In the genomic region with DNA sequence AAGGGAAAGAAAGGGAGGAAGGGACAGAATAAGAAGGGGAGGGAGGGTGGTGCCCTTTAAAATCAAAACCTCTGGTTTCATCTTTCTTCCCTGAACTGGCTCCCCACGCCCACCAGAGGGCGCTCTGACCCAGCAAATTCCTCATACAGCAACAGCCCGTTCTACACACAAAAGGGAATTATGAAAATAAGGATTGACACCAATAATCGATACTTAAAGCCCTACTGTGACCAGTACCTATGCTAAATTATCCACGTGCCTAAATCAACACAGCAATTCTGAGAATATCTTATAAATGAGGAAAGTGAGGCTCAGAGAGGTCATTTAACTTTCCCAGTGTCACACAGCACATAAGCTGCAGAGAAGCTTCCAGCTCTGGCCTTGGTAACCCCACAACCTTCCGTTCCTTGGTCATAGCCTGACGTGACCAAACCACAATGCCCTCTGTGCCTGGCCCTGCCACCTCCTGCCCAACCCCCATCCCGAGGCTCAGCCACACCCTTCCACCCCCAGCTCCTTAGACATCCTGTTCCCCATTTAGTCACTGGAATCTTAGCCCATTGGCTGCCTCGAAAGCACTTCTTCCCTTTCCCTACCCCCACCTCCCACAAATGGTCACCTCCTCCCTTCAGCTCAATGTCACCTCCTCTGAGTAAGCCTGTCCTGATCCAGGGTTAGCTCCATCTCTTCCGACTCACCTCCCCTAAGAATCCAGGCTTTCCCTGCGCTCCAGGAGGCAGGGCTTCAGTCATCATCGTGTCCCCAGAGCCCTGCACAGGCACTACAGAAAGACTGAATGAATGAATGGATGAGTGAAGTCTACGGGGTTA, we compare ENCODE assay signal across 8 cellular contexts. TPM values are rescaled to one million over a fixed set of nuclear protein-coding genes. Genes with fewer than 3 reads are reported as not detected.
DNase-seq lines count a peak whose midpoint lies in the region; ATAC-seq, FAIRE-seq and TF ChIP-seq lines count a peak whose summit lies in the region.

No MANE protein-coding gene starts in this region.

- CTCF ChIA-PET in AG04449 (lab: Yijun Ruan, JAX): interaction anchor here (0.7 to 16.5 kb wide), 33 partner anchors 13 to 311 kb away, joined by 3 to 373 read pairs (median 4); partner anchors contain the start of genes CALM3 and DACT3

- peaks cover 4% of the 10 kb centered on the region for H3K36me3 Mint-ChIP-seq in activated CD4-positive, alpha-beta T cell treated with anti-CD3 and anti-CD28 coated beads, Interleukin-2, amount 10 ng/mL, durations not matched to agents 24 days and 14 days (ENCODE audit: low read depth)
- H3K36me3 Mint-ChIP-seq in stimulated activated memory B cell treated with anti-CD40 and anti-IgM and Interleukin-4, amounts not matched to agents 10 μg/mL and 1 μg/mL and 100 μg/mL, for 72 hours: no peaks in the 10 kb centered on the region

- DNase-seq in AG04449 (ENCODE audit: low read depth, low spot score) (peak; percentile 3), GM18507 (ENCODE audit: extremely low spot score, insufficient read length, low read depth) (peak; percentile 50), NCI-H345 (lab: John Stamatoyannopoulos, UW) (peak; percentile 60), coronary artery (ENCODE audit: low spot score) (peak; percentile 72), lower lobe of right lung (peak; percentile 86)
- peak; percentile 92 for DNase-seq in activated CD4-positive, alpha-beta T cell treated with anti-CD3 and anti-CD28 coated beads, Interleukin-2, amount 10 ng/mL, durations not matched to agents 24 days and 14 days
- peak; percentile 36 to 40 for DNase-seq in stimulated activated CD8-positive, alpha-beta memory T cell treated with anti-CD3 and anti-CD28 coated beads, Interleukin-15, amount 100 ng/mL, for 4 hours (ENCODE audit: low read depth in 2 of 2)

- POLR2A ChIA-PET in AG04449 (lab: Yijun Ruan, JAX): no interaction called here

- peak; percentile 88 for FAIRE-seq in GM18507 (lab: Jason Lieb, UNC)

- peak overlapping the region; percentile 8 for H3K4me3 Mint-ChIP-seq in activated CD4-positive, alpha-beta T cell treated with anti-CD3 and anti-CD28 coated beads, Interleukin-2, amount 10 ng/mL, durations not matched to agents 24 days and 14 days
- H3K4me3 Mint-ChIP-seq in stimulated activated memory B cell treated with anti-CD40 and anti-IgM and Interleukin-4, amounts not matched to agents 10 μg/mL and 1 μg/mL and 100 μg/mL, for 72 hours: no peak overlapping the region

- no peaks in the 10 kb centered on the region for H3K9me3 ChIP-seq in lower lobe of right lung

- peaks cover 15% of the 10 kb centered on the region for H3K4me1 ChIP-seq in lower lobe of right lung

- H3K27ac Mint-ChIP-seq in activated CD4-positive, alpha-beta T cell treated with anti-CD3 and anti-CD28 coated beads, Interleukin-2, amount 10 ng/mL, durations not matched to agents 24 days and 14 days: peak overlapping the region; percentile 39
- no peak overlapping the region for H3K27ac Mint-ChIP-seq in stimulated activated memory B cell treated with anti-CD40 and anti-IgM and Interleukin-4, amounts not matched to agents 10 μg/mL and 1 μg/mL and 100 μg/mL, for 72 hours

- intact Hi-C loops in activated CD4-positive, alpha-beta T cell treated with anti-CD3 and anti-CD28 coated beads, Interleukin-2, amount 10 ng/mL, durations not matched to agents 24 days and 14 days (cut with micrococcal nuclease): loop anchor here (1.0 to 5.0 kb wide), 4 partner anchors 12 to 223 kb away; partner anchors contain the start of gene CALM3
- intact Hi-C loops in lower lobe of right lung (cut with DNase I): no loop called here

- peaks cover 9% of the 10 kb centered on the region for H3K27me3 ChIP-seq in lower lobe of right lung (ENCODE audit: low read depth)

- peaks cover 8% of the 10 kb centered on the region for H3K9me3 Mint-ChIP-seq in activated CD4-positive, alpha-beta T cell treated with anti-CD3 and anti-CD28 coated beads, Interleukin-2, amount 10 ng/mL, durations not matched to agents 24 days and 14 days
- H3K9me3 Mint-ChIP-seq in stimulated activated memory B cell treated with anti-CD40 and anti-IgM and Interleukin-4, amounts not matched to agents 10 μg/mL and 1 μg/mL and 100 μg/mL, for 72 hours: peaks cover 5% of the 10 kb centered on the region

- H3K4me3 ChIP-seq in AG04449 (ENCODE audit: low read depth, low read length) (no peak overlapping the region; the same call in 1 of the 2 replicates), coronary artery (peak overlapping the region; percentile 30), lower lobe of right lung (no peak overlapping the region)

- peak; percentile 87 to 93 for ATAC-seq in lower lobe of right lung
- ATAC-seq in stimulated activated memory B cell treated with anti-CD40 and anti-IgM and Interleukin-4, amounts not matched to agents 10 μg/mL and 1 μg/mL and 100 μg/mL, for 72 hours: no peak

- H3K27me3 Mint-ChIP-seq in activated CD4-positive, alpha-beta T cell treated with anti-CD3 and anti-CD28 coated beads, Interleukin-2, amount 10 ng/mL, durations not matched to agents 24 days and 14 days: no peaks in the 10 kb centered on the region
- H3K27me3 Mint-ChIP-seq in stimulated activated memory B cell treated with anti-CD40 and anti-IgM and Interleukin-4, amounts not matched to agents 10 μg/mL and 1 μg/mL and 100 μg/mL, for 72 hours: peaks cover 29% of the 10 kb centered on the region

- no peaks in the 10 kb centered on the region for H3K36me3 ChIP-seq in lower lobe of right lung

- H3K27ac ChIP-seq in coronary artery (peak overlapping the region in 1 of 2 donors; percentile 31), lower lobe of right lung (no peak overlapping the region)

- TF ChIP-seq CTCF in AG04449 (IDR thresholded peaks at IDR 0.05; ENCODE audit: insufficient read depth, low read length, missing control alignments): peak; percentile 83
- TF ChIP-seq CTCF in coronary artery (IDR thresholded peaks at IDR 0.05): peak; percentile 80
- peak; percentile 95 for TF ChIP-seq CTCF in lower lobe of right lung (IDR thresholded peaks at IDR 0.05)

- H3K4me1 Mint-ChIP-seq in activated CD4-positive, alpha-beta T cell treated with anti-CD3 and anti-CD28 coated beads, Interleukin-2, amount 10 ng/mL, durations not matched to agents 24 days and 14 days: peaks cover 23% of the 10 kb centered on the region
- H3K4me1 Mint-ChIP-seq in stimulated activated memory B cell treated with anti-CD40 and anti-IgM and Interleukin-4, amounts not matched to agents 10 μg/mL and 1 μg/mL and 100 μg/mL, for 72 hours: peaks cover 24% of the 10 kb centered on the region

RNA-seq across cellular contexts. Expression of gene PNMA8B, which starts 34.2 kb away (rescaled TPM):
- not detected in 2 replicates for total RNA-seq in activated CD4-positive, alpha-beta T cell treated with anti-CD3 and anti-CD28 coated beads, Interleukin-2, amount 10 ng/mL, durations not matched to agents 24 days and 14 days
- 1.5 TPM for total RNA-seq in lower lobe of right lung

RNA-seq across cellular contexts. Expression of gene PNMA8A, which starts 58.5 kb away (rescaled TPM):
- not detected in 2 replicates for total RNA-seq in activated CD4-positive, alpha-beta T cell treated with anti-CD3 and anti-CD28 coated beads, Interleukin-2, amount 10 ng/mL, durations not matched to agents 24 days and 14 days
- 1.5 TPM for total RNA-seq in lower lobe of right lung

Comparison
In these comparisons a context has a peak if more than half of its experiments do, and no peak if none do; other contexts are left out.
1. DNase-seq: peak in every context shown above with its lines; median percentile 92 in activated CD4-positive, alpha-beta T cell treated with anti-CD3 and anti-CD28 coated beads, Interleukin-2, amount 10 ng/mL, durations not matched to agents 24 days and 14 days; 86 in lower lobe of right lung; 72 in coronary artery; 60 in NCI-H345; 50 in GM18507; 38 in stimulated activated CD8-positive, alpha-beta memory T cell treated with anti-CD3 and anti-CD28 coated beads, Interleukin-15, amount 100 ng/mL, for 4 hours; 3 in AG04449.